In the genomic region with DNA sequence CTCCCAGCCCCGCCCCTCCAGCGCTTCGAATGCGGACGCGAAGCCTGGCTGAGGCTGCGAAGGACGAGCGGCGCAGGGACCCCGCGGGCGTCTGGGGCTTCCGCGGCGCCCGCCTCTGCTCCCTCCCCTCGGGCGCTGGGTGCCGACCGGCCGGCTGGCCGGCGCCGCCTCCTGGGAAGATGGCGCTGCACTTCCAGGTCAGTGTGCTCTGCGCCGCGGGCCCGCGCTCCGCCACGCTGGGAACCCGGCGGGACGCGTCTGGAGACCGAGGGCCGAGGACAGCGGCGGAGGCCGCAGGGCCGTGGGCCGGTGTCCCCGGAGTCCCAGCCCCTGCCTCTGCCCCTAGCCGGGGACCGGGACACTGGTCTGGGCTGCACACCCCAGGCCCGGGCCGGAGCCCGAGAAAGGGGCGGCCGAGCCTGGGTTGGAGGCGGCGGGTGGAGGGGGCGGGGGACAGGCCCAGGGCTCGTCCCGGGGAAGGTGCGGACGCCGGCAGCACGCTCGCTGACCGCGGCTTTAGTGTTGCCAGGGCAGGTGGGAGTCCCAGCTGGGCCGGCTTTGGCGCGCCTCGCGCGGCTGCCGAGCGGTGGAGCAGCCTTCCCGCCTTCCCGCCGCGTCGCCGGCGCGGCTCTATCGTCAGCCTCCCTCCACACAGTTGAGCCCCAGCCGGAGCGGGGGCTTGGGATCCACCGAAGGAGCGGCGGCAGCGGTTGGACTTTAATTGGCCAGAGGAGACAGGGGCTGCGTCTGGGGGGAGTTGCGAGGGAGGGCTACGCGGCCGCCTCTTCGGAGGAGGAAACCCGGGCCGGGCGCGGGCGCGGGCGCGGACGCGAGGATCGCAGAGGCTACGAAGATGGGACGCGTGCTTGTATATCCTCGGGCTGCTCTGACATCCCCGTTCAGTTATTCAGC, we compare ENCODE assay signal across 1 cellular context.
TF ChIP-seq lines count a peak whose summit lies in the region.

A gene (plus strand): TSS at position 164 of the 912 bp plus-strand sequence.

TF ChIP-seq in endothelial cell of umbilical vein, 7 proteins besides CTCF, POLR2A, EP300 and RAD21:
- TF ChIP-seq POLR2AphosphoS5 (IDR thresholded peaks at IDR 0.05; ENCODE audit: insufficient read depth, low read depth, low read length) (peak; percentile 61), EZH2 (IDR thresholded peaks at IDR 0.05; ENCODE audit: borderline replicate concordance, low read depth, low read length, severe bottlenecking) (no peak), MYC (IDR thresholded peaks at IDR 0.05; ENCODE audit: low read depth, low read length) (no peak)
